Comparison of ENCODE assay signal across 7 cellular contexts in genomic region chr14:103627073-103628025, GRCh38. TPM values are rescaled to one million over a fixed set of nuclear protein-coding genes. Genes with fewer than 3 reads are reported as not detected.
DNase-seq lines count a peak whose midpoint lies in the region; ATAC-seq and TF ChIP-seq lines count a peak whose summit lies in the region.

No MANE protein-coding gene starts in this region.

- intact Hi-C loops in activated CD4-positive, alpha-beta memory T cell treated with anti-CD3 and anti-CD28 coated beads for 36 hours (cut with micrococcal nuclease) = no loop called here

- POLR2A ChIA-PET in activated CD4-positive, alpha-beta memory T cell treated with anti-CD3 and anti-CD28 coated beads for 36 hours (lab: Charles Lee) = no interaction called here

- ATAC-seq in stimulated activated effector memory CD8-positive, alpha-beta T cell treated with anti-CD3 and anti-CD28 coated beads, Interleukin-12 subunit alpha, Interleukin-12 subunit beta, amount 100 ng/mL, for 72 hours = no peak
- ATAC-seq in GM18870 (IDR thresholded peaks at IDR 0.05; ENCODE audit: unreplicated experiment) = no peak

- H3K9me3 ChIP-seq in HUES48 (ENCODE audit: control insufficient read depth, insufficient read depth, low read length) = no peaks in the 10 kb centered on the region
- no peaks in the 10 kb centered on the region for H3K9me3 ChIP-seq in iPS-20b (ENCODE audit: insufficient read depth, low read depth, low read length)
- peaks cover 2% of the 10 kb centered on the region for H3K9me3 ChIP-seq in WERI-Rb-1 (ENCODE audit: severe bottlenecking)

- H3K4me3 ChIP-seq in HUES48 (ENCODE audit: low read depth, low read length) (no peak overlapping the region), iPS-20b (ENCODE audit: low read length) (no peak overlapping the region), WERI-Rb-1 (ENCODE audit: low read depth, low read length) (no peak overlapping the region)

- H3K36me3 Mint-ChIP-seq in activated CD4-positive, alpha-beta memory T cell treated with anti-CD3 and anti-CD28 coated beads for 36 hours = no peaks in the 10 kb centered on the region
- H3K36me3 Mint-ChIP-seq in stimulated activated effector memory CD8-positive, alpha-beta T cell treated with anti-CD3 and anti-CD28 coated beads, Interleukin-12 subunit alpha, Interleukin-12 subunit beta, amount 100 ng/mL, for 72 hours = peaks cover 16% of the 10 kb centered on the region

- H3K4me1 ChIP-seq in HUES48 (ENCODE audit: control insufficient read depth, insufficient read depth, low read length) (peaks cover 14% of the 10 kb centered on the region; the same call in 1 of the 2 replicates), iPS-20b (ENCODE audit: insufficient read depth, low read length) (peaks cover 3% of the 10 kb centered on the region; the same call in 1 of the 2 replicates)

- peak overlapping the region; percentile 73 for H3K4me3 Mint-ChIP-seq in activated CD4-positive, alpha-beta memory T cell treated with anti-CD3 and anti-CD28 coated beads for 36 hours
- peak overlapping the region; percentile 77 for H3K4me3 Mint-ChIP-seq in stimulated activated effector memory CD8-positive, alpha-beta T cell treated with anti-CD3 and anti-CD28 coated beads, Interleukin-12 subunit alpha, Interleukin-12 subunit beta, amount 100 ng/mL, for 72 hours

- H3K27ac ChIP-seq in HUES48 (ENCODE audit: low read depth, low read length) (peak overlapping the region; percentile 87), iPS-20b (ENCODE audit: low read length) (no peak overlapping the region), WERI-Rb-1 (no peak overlapping the region)

- H3K4me1 Mint-ChIP-seq in activated CD4-positive, alpha-beta memory T cell treated with anti-CD3 and anti-CD28 coated beads for 36 hours (ENCODE audit: low read depth) = peaks cover 26% of the 10 kb centered on the region
- peaks cover 17% of the 10 kb centered on the region for H3K4me1 Mint-ChIP-seq in stimulated activated effector memory CD8-positive, alpha-beta T cell treated with anti-CD3 and anti-CD28 coated beads, Interleukin-12 subunit alpha, Interleukin-12 subunit beta, amount 100 ng/mL, for 72 hours

- H3K27ac Mint-ChIP-seq in activated CD4-positive, alpha-beta memory T cell treated with anti-CD3 and anti-CD28 coated beads for 36 hours = peak overlapping the region; percentile 45
- peak overlapping the region; percentile 93 for H3K27ac Mint-ChIP-seq in stimulated activated effector memory CD8-positive, alpha-beta T cell treated with anti-CD3 and anti-CD28 coated beads, Interleukin-12 subunit alpha, Interleukin-12 subunit beta, amount 100 ng/mL, for 72 hours

- H3K27me3 Mint-ChIP-seq in activated CD4-positive, alpha-beta memory T cell treated with anti-CD3 and anti-CD28 coated beads for 36 hours = no peaks in the 10 kb centered on the region

- CTCF ChIA-PET in activated CD4-positive, alpha-beta memory T cell treated with anti-CD3 and anti-CD28 coated beads for 36 hours (lab: Charles Lee) = no interaction called here

- H3K36me3 ChIP-seq in HUES48 (ENCODE audit: control insufficient read depth, insufficient read depth, low read length) (peaks cover 4% of the 10 kb centered on the region; the same call in 1 of the 2 replicates), iPS-20b (ENCODE audit: insufficient read depth, low read depth, low read length) (no peaks in the 10 kb centered on the region), WERI-Rb-1 (peaks cover 8% of the 10 kb centered on the region; the same call in 1 of the 2 replicates)

- H3K9ac ChIP-seq in HUES48 (ENCODE audit: low read depth, low read length) (peak overlapping the region; percentile 69; the same call in 1 of the 2 replicates), iPS-20b (ENCODE audit: low read depth, low read length) (peak overlapping the region; percentile 95; the same call in 1 of the 2 replicates)

- H3K27me3 ChIP-seq in HUES48 (ENCODE audit: control insufficient read depth, insufficient read depth, low read length) (no peaks in the 10 kb centered on the region), iPS-20b (ENCODE audit: insufficient read depth, low read length) (no peaks in the 10 kb centered on the region; the same call in 1 of the 2 replicates), WERI-Rb-1 (ENCODE audit: insufficient read depth, low read depth, severe bottlenecking) (no peaks in the 10 kb centered on the region)

- no peak for TF ChIP-seq CTCF in WERI-Rb-1 (IDR thresholded peaks at IDR 0.05; ENCODE audit: low read depth, low read length)

- H3K9me3 Mint-ChIP-seq in activated CD4-positive, alpha-beta memory T cell treated with anti-CD3 and anti-CD28 coated beads for 36 hours = no peaks in the 10 kb centered on the region
- no peaks in the 10 kb centered on the region for H3K9me3 Mint-ChIP-seq in stimulated activated effector memory CD8-positive, alpha-beta T cell treated with anti-CD3 and anti-CD28 coated beads, Interleukin-12 subunit alpha, Interleukin-12 subunit beta, amount 100 ng/mL, for 72 hours

- DNase-seq in activated CD4-positive, alpha-beta memory T cell treated with anti-CD3 and anti-CD28 coated beads for 36 hours = no peak
- DNase-seq in stimulated activated effector memory CD8-positive, alpha-beta T cell treated with anti-CD3 and anti-CD28 coated beads, Interleukin-12 subunit alpha, Interleukin-12 subunit beta, amount 100 ng/mL, for 72 hours (ENCODE audit: low spot score in 2 of 2) = no peak
- DNase-seq in WERI-Rb-1 (no peak), NCI-H2107 (lab: John Stamatoyannopoulos, UW) (no peak)

RNA-seq across cellular contexts. Expression of gene KLC1, which starts 1.7 kb away (rescaled TPM):
- total RNA-seq in activated CD4-positive, alpha-beta memory T cell treated with anti-CD3 and anti-CD28 coated beads for 36 hours = 100 to 1,000 TPM; 119 to 130 TPM
